In genomic region chr14:92414685-92415084, GRCh38 we compare ENCODE assay signal across 1 cellular context.
TF ChIP-seq lines count a peak whose summit lies in the region.

No MANE protein-coding gene starts in this region.

TF ChIP-seq in HepG2, 621 proteins besides CTCF, POLR2A, EP300 and RAD21 (continued from another document):
- no peak for TF ChIP-seq SCMH1 (CRISPR knock-in tag; IDR thresholded peaks at IDR 0.05; ENCODE audit: borderline replicate concordance)
- no peak for TF ChIP-seq MNT (IDR thresholded peaks at IDR 0.05)
- no peak for TF ChIP-seq PPARG (CRISPR knock-in tag; conservative IDR thresholded peaks at IDR 0.05)
- TF ChIP-seq SNAI1 (CRISPR knock-in tag; IDR thresholded peaks at IDR 0.05; ENCODE audit: borderline replicate concordance), result no peak
- no peak for TF ChIP-seq SNAPC2 (CRISPR knock-in tag; IDR thresholded peaks at IDR 0.05)
- TF ChIP-seq PATZ1 (CRISPR knock-in tag; IDR thresholded peaks at IDR 0.05), result no peak
- no peak for TF ChIP-seq ARID2 (CRISPR knock-in tag; IDR thresholded peaks at IDR 0.05; ENCODE audit: borderline replicate concordance)
